10 cellular contexts compared by ENCODE assay signal in the genomic region with DNA sequence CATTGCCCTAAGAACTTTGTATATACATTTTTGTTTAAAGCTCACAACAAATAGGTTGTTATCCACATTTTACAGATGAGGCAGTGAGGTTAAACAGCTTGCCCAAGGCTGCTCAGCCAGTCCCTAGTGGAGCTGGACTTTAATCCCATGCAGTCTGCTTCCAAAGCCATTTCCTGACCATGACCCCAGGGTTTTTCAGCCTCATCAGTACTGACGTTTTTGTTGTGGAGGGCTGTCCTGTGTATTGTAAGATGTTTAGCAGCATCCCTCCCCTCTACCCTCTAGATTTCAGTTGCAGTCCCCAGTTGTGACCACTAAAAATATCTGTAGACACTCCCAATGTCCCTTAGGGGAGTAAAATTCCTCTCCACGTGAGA. TPM values are rescaled to one million over a fixed set of nuclear protein-coding genes. Genes with fewer than 3 reads are reported as not detected.
DNase-seq lines count a peak whose midpoint lies in the region; ATAC-seq, FAIRE-seq and TF ChIP-seq lines count a peak whose summit lies in the region.
"Had no signal": no experiment of that assay in that cellular context is flagged by ENCODE, and none has a peak within 500 bp of the region (broad histone marks: within the 10 kb centered on the region; RNA-seq: fewer than 3 reads in every experiment).

No MANE protein-coding gene starts in this region.

- no peak for TF ChIP-seq CTCF in OCI-LY7 (conservative IDR thresholded peaks at IDR 0.05; ENCODE audit: low read length)
- no peak for TF ChIP-seq CTCF in keratinocyte (optimal IDR thresholded peaks at IDR 0.05 in 1 of 3, IDR thresholded peaks at IDR 0.05 in 1 of 3, conservative IDR thresholded peaks at IDR 0.05 in 1 of 3; ENCODE audit: extremely low read depth in 1 of 3, insufficient read depth in 2 of 3, low read length in 3 of 3)
- TF ChIP-seq CTCF in CD8-positive, alpha-beta T cell (IDR thresholded peaks at IDR 0.05): no peak

- H3K9me2 ChIP-seq in OCI-LY7 (ENCODE audit: insufficient read depth, low read length): no peaks in the 10 kb centered on the region

- intact Hi-C loops in OCI-LY7 (cut with micrococcal nuclease; ENCODE audit: unreplicated experiment): loop anchor here (5.0 kb wide), 1 partner anchor 142 kb away; the partner anchor contains the start of gene SUCO
- intact Hi-C loops in CD8-positive, alpha-beta T cell (cut with DNase I, micrococcal nuclease): loop anchor here in 1 of 2 experiments (10.0 kb wide), 1 partner anchor 585 kb away; no protein-coding TSS in a partner anchor

- no peaks in the 10 kb centered on the region for H3K79me2 ChIP-seq in OCI-LY7 (ENCODE audit: insufficient read depth, low read depth, low read length)
- H3K79me2 ChIP-seq in keratinocyte (ENCODE audit: control insufficient read depth, insufficient read depth, low read length): no peaks in the 10 kb centered on the region

- peaks cover 44% of the 10 kb centered on the region for H3K4me1 ChIP-seq in OCI-LY7 (ENCODE audit: insufficient read depth, low read length, poor library complexity, severe bottlenecking)
- H3K4me1 ChIP-seq in keratinocyte (ENCODE audit: control insufficient read depth, extremely low read depth, insufficient read depth, low read length): peaks cover 17% of the 10 kb centered on the region
- peaks cover 5% of the 10 kb centered on the region for H3K4me1 ChIP-seq in thymus (ENCODE audit: control insufficient read depth, insufficient read depth, low read length)
- peaks cover 23% of the 10 kb centered on the region for H3K4me1 ChIP-seq in CD8-positive, alpha-beta T cell (ENCODE audit: insufficient read depth, low read length)

- H3K27ac ChIP-seq in OCI-LY7 (ENCODE audit: low read depth, low read length, poor library complexity, severe bottlenecking) (no peak overlapping the region), keratinocyte (ENCODE audit: control insufficient read depth, insufficient read depth, low read length) (no peak overlapping the region), thymus (ENCODE audit: low read depth) (peak overlapping the region; percentile 36)
- H3K27ac ChIP-seq in CD8-positive, alpha-beta T cell (ENCODE audit: low read depth, low read length): no peak overlapping the region

- no peak overlapping the region for H3K27ac Mint-ChIP-seq in activated T-helper 17 cell treated with anti-CD3 and anti-CD28 coated beads, Interleukin-2, amount 50 U/mL, for 72 hours
- no peak overlapping the region for H3K27ac Mint-ChIP-seq in CD8-positive, alpha-beta T cell

- whole genome bisulfite sequencing in thymus: 97% methylated on average over 2 of the region's 2 CpGs

- H3K36me3 Mint-ChIP-seq in activated T-helper 17 cell treated with anti-CD3 and anti-CD28 coated beads, Interleukin-2, amount 50 U/mL, for 72 hours (ENCODE audit: low read depth): no peaks in the 10 kb centered on the region
- H3K36me3 Mint-ChIP-seq in CD8-positive, alpha-beta T cell: no peaks in the 10 kb centered on the region

- H3K4me1 Mint-ChIP-seq in activated T-helper 17 cell treated with anti-CD3 and anti-CD28 coated beads, Interleukin-2, amount 50 U/mL, for 72 hours: peaks cover 20% of the 10 kb centered on the region
- peaks cover 28% of the 10 kb centered on the region for H3K4me1 Mint-ChIP-seq in CD8-positive, alpha-beta T cell (ENCODE audit: low read depth)

- no peaks in the 10 kb centered on the region for H3K36me3 ChIP-seq in OCI-LY7 (ENCODE audit: insufficient read depth, low read length)
- no peaks in the 10 kb centered on the region for H3K36me3 ChIP-seq in keratinocyte (ENCODE audit: control insufficient read depth in 2 of 2, extremely low read depth in 1 of 2, insufficient read depth in 2 of 2, low read length in 2 of 2)
- H3K36me3 ChIP-seq in thymus (ENCODE audit: control insufficient read depth, insufficient read depth): no peaks in the 10 kb centered on the region
- H3K36me3 ChIP-seq in CD8-positive, alpha-beta T cell (ENCODE audit: insufficient read depth, low read length): no peaks in the 10 kb centered on the region

- POLR2A ChIA-PET in OCI-LY7 (lab: Charles Lee): interaction anchor here (0.9 to 1.4 kb wide), 3 partner anchors 8 to 15 kb away, joined by 3 to 6 read pairs (median 4); no protein-coding TSS in a partner anchor
- POLR2A ChIA-PET in CD8-positive, alpha-beta T cell (lab: Charles Lee): no interaction called here

- DNase-seq in OCI-LY7 (ENCODE audit: low spot score) (no peak), keratinocyte (ENCODE audit: low read depth, low spot score) (no peak), NCI-H128 (lab: John Stamatoyannopoulos, UW; ENCODE audit: unreplicated experiment) (no peak), mucosa of gallbladder (ENCODE audit: low spot score) (no peak)
- no peak for DNase-seq in CD8-positive, alpha-beta T cell
- DNase-seq: KBM-7 had no signal

- H3K9me3 Mint-ChIP-seq in activated T-helper 17 cell treated with anti-CD3 and anti-CD28 coated beads, Interleukin-2, amount 50 U/mL, for 72 hours: no peaks in the 10 kb centered on the region
- H3K9me3 Mint-ChIP-seq in CD8-positive, alpha-beta T cell: no peaks in the 10 kb centered on the region

- no peak overlapping the region for H3K4me3 ChIP-seq in OCI-LY7 (ENCODE audit: low read depth, low read length, poor library complexity, severe bottlenecking)
- no peak overlapping the region for H3K4me3 ChIP-seq in keratinocyte (ENCODE audit: control insufficient read depth in 2 of 3, extremely low read depth in 1 of 3, insufficient read depth in 2 of 3, low read depth in 1 of 3, low read length in 3 of 3)
- H3K4me3 ChIP-seq in thymus (ENCODE audit: low read length): no peak overlapping the region
- H3K4me3 ChIP-seq in CD8-positive, alpha-beta T cell (ENCODE audit: low read depth, low read length): no peak overlapping the region
- H3K4me3 ChIP-seq: upper lobe of left lung had no signal

- H3K27me3 Mint-ChIP-seq in activated T-helper 17 cell treated with anti-CD3 and anti-CD28 coated beads, Interleukin-2, amount 50 U/mL, for 72 hours: no peaks in the 10 kb centered on the region
- H3K27me3 Mint-ChIP-seq in CD8-positive, alpha-beta T cell (ENCODE audit: low read depth): no peaks in the 10 kb centered on the region

- H3K9me3 ChIP-seq in OCI-LY7 (ENCODE audit: low read length) (no peaks in the 10 kb centered on the region), keratinocyte (ENCODE audit: control insufficient read depth, low read depth, low read length) (no peaks in the 10 kb centered on the region), thymus (ENCODE audit: control insufficient read depth) (no peaks in the 10 kb centered on the region)
- no peaks in the 10 kb centered on the region for H3K9me3 ChIP-seq in CD8-positive, alpha-beta T cell (ENCODE audit: low read length)
- H3K9me3 ChIP-seq: upper lobe of left lung had no signal

- peak; percentile 21 for ATAC-seq in GM21723 (IDR thresholded peaks at IDR 0.05; ENCODE audit: unreplicated experiment)
- no peak for ATAC-seq in activated T-helper 17 cell treated with anti-CD3 and anti-CD28 coated beads, Interleukin-2, amount 50 U/mL, for 72 hours (replicated peaks)
- ATAC-seq in CD8-positive, alpha-beta T cell: no peak

- H4K20me1 ChIP-seq in OCI-LY7 (ENCODE audit: insufficient read depth, low read length) (no peaks in the 10 kb centered on the region), keratinocyte (ENCODE audit: control insufficient read depth, extremely low read depth, insufficient read depth, low read length) (no peaks in the 10 kb centered on the region)

- no TSS peak for BruUV-seq in OCI-LY7 (replicated peaks; lab: Mats Ljungman, UMichigan)

- H3K9ac ChIP-seq in keratinocyte (ENCODE audit: control insufficient read depth, extremely low read depth, insufficient read depth, low read length): no peak overlapping the region

- H3K4me2 ChIP-seq in OCI-LY7 (ENCODE audit: low read length): peak overlapping the region; percentile 63; the same call in 1 of the 2 replicates
- no peak overlapping the region for H3K4me2 ChIP-seq in keratinocyte (ENCODE audit: control insufficient read depth, extremely low read depth, insufficient read depth, low read depth, low read length)

- FAIRE-seq in keratinocyte (lab: Jason Lieb, UNC): peak; percentile 68

- CTCF ChIA-PET in OCI-LY7 (lab: Charles Lee; ENCODE audit: unreplicated experiment): no interaction called here
- CTCF ChIA-PET in CD8-positive, alpha-beta T cell (lab: Charles Lee): interaction anchor here (0.6 to 1.1 kb wide), 2 partner anchors 9 to 40 kb away, joined by 3 read pairs; no protein-coding TSS in a partner anchor

- no peak overlapping the region for H3K4me3 Mint-ChIP-seq in activated T-helper 17 cell treated with anti-CD3 and anti-CD28 coated beads, Interleukin-2, amount 50 U/mL, for 72 hours
- H3K4me3 Mint-ChIP-seq in CD8-positive, alpha-beta T cell: no peak overlapping the region

- H3K9me1 ChIP-seq in keratinocyte (ENCODE audit: control insufficient read depth, extremely low read depth, insufficient read depth, low read length): no peaks in the 10 kb centered on the region

- dilution Hi-C loops in keratinocyte (cut with MboI; ENCODE audit: extremely low pct_ligation_motif_present, low sequenced_read_pairs): no loop called here

- H3K27me3 ChIP-seq in keratinocyte (ENCODE audit: control insufficient read depth, extremely low read depth, insufficient read depth, low read length) (no peaks in the 10 kb centered on the region), thymus (ENCODE audit: control insufficient read depth, insufficient read depth) (no peaks in the 10 kb centered on the region)
- H3K27me3 ChIP-seq in CD8-positive, alpha-beta T cell (ENCODE audit: insufficient read depth, low read length): no peaks in the 10 kb centered on the region
- H3K27me3 ChIP-seq: upper lobe of left lung had no signal

- H2AFZ ChIP-seq in OCI-LY7 (ENCODE audit: low read length) (peak overlapping the region; percentile 65; the same call in 1 of the 2 replicates), keratinocyte (ENCODE audit: control insufficient read depth, low read length) (no peak overlapping the region)

RNA-seq across cellular contexts. Expression of gene C1orf105, which starts 30.3 kb away (rescaled TPM):
- total RNA-seq in OCI-LY7 (2014; rRNA removed; shearing (Covaris generic)): not detected in 2 replicates
- total RNA-seq in OCI-LY7 (2022): not detected in 2 replicates
- polyA plus RNA-seq in keratinocyte: not detected in 3 replicates
- polyA plus RNA-seq in keratinocyte (2011; ENCODE audit: low read depth): not detected
- polyA plus RNA-seq in keratinocyte (2011; cell fraction: cytosol; rRNA removed): not detected in 2 replicates
- not detected in 2 replicates for polyA plus RNA-seq in keratinocyte (2011; cell fraction: nucleus; rRNA removed)
- polyA plus RNA-seq in keratinocyte (2012; ENCODE audit: low replicate concordance): not detected in 2 replicates
- not detected in 3 replicates for polyA minus RNA-seq in keratinocyte
- polyA minus RNA-seq in keratinocyte (2011; cell fraction: cytosol; rRNA and poly(A)+ RNA removed): not detected
- polyA minus RNA-seq in keratinocyte (2011; cell fraction: nucleus; rRNA and poly(A)+ RNA removed): not detected in 2 replicates
- polyA plus RNA-seq in thymus: 0.30 TPM
- total RNA-seq in activated T-helper 17 cell treated with anti-CD3 and anti-CD28 coated beads, Interleukin-2, amount 50 U/mL, for 72 hours: under 1 TPM in 1 of 2 donors, not detected in 1; 0.37 TPM
- not detected for total RNA-seq in CD8-positive, alpha-beta T cell
- total RNA-seq in mucosa of gallbladder: not detected
- total RNA-seq: upper lobe of left lung had no signal

RNA-seq across cellular contexts. Expression of gene PIGC, which starts 53.6 kb away (rescaled TPM):
- total RNA-seq in OCI-LY7 (2014; rRNA removed; shearing (Covaris generic)): 14.7 and 15.4 TPM in 2 replicates
- total RNA-seq in OCI-LY7 (2022) (17.1 and 18.4 TPM in 2 replicates), mucosa of gallbladder (36.3 TPM)
- polyA plus RNA-seq in keratinocyte (18.0 to 21.6 TPM (median 21.2 TPM) in 3 replicates), thymus (41.0 TPM)
- polyA plus RNA-seq in keratinocyte (2011; ENCODE audit: low read depth): 9.7 TPM
- polyA plus RNA-seq in keratinocyte (2011; cell fraction: cytosol; rRNA removed): 15.0 and 18.9 TPM in 2 replicates
- polyA plus RNA-seq in keratinocyte (2011; cell fraction: nucleus; rRNA removed): 15.4 and 18.6 TPM in 2 replicates
- polyA plus RNA-seq in keratinocyte (2012; ENCODE audit: low replicate concordance): 14.1 and 18.1 TPM in 2 replicates
- polyA minus RNA-seq in keratinocyte: 15.8 to 19.0 TPM (median 16.6 TPM) in 3 replicates
- polyA minus RNA-seq in keratinocyte (2011; cell fraction: cytosol; rRNA and poly(A)+ RNA removed): 8.6 TPM
- 5.6 and 6.9 TPM in 2 replicates for polyA minus RNA-seq in keratinocyte (2011; cell fraction: nucleus; rRNA and poly(A)+ RNA removed)
- total RNA-seq in activated T-helper 17 cell treated with anti-CD3 and anti-CD28 coated beads, Interleukin-2, amount 50 U/mL, for 72 hours: 10 to 100 TPM; 11.3 to 13.3 TPM
- total RNA-seq in CD8-positive, alpha-beta T cell: 10 to 100 TPM; 22.1 to 23.2 TPM
